13 cellular contexts compared by ENCODE assay signal in genomic region chr3:12955651-12956315, GRCh38.
DNase-seq lines count a peak whose midpoint lies in the region; ATAC-seq and TF ChIP-seq lines count a peak whose summit lies in the region.
"Had no signal": no experiment of that assay in that cellular context is flagged by ENCODE, and none has a peak within 500 bp of the region (broad histone marks: within the 10 kb centered on the region; RNA-seq: fewer than 3 reads in every experiment).

No MANE protein-coding gene starts in this region.

- DNase-seq in right atrium auricular region (ENCODE audit: low spot score), result no peak
- DNase-seq in HFFc6, result no peak
- DNase-seq in activated CD4-positive, alpha-beta T cell treated with anti-CD3 and anti-CD28 coated beads for 4 hours, result no peak
- DNase-seq in sciatic nerve (ENCODE audit: low spot score), result no peak
- DNase-seq: activated CD8-positive, alpha-beta memory T cell treated with anti-CD3 and anti-CD28 coated beads, Interleukin-2, amount 10 ng/mL, durations not matched to agents 7 days and 5 days; SIG-M5; stimulated activated CD4-positive, alpha-beta T cell treated with anti-CD3 and anti-CD28 coated beads, Interleukin-12 subunit alpha, Interleukin-12 subunit beta, amount 100 ng/mL, for 4 hours had no signal

- H3K9ac ChIP-seq in skeletal muscle tissue (ENCODE audit: low read depth in 1 of 3, low read length in 3 of 3), result peak overlapping the region; percentile 38 to 74 (median 72)

- H3K36me3 Mint-ChIP-seq in HFFc6 (ENCODE audit: low read depth), result no peaks in the 10 kb centered on the region

- no peak overlapping the region for H3K4me3 Mint-ChIP-seq in HFFc6
- H3K4me3 Mint-ChIP-seq: activated CD8-positive, alpha-beta memory T cell treated with anti-CD3 and anti-CD28 coated beads, Interleukin-2, amount 10 ng/mL, durations not matched to agents 7 days and 5 days had no signal

- H3K27ac ChIP-seq in C4-2B, result peak overlapping the region; percentile 32; the same call in 1 of the 2 replicates
- peak overlapping the region; percentile 3 for H3K27ac ChIP-seq in adipose tissue (ENCODE audit: low read depth, low read length)
- H3K27ac ChIP-seq in right atrium auricular region, result peak overlapping the region; percentile 78 to 84
- peak overlapping the region; percentile 69 for H3K27ac ChIP-seq in skeletal muscle tissue (ENCODE audit: low read depth, low read length)
- H3K27ac ChIP-seq: foreskin keratinocyte had no signal

- H3K9me3 ChIP-seq in right atrium auricular region (no peaks in the 10 kb centered on the region), skeletal muscle tissue (ENCODE audit: control insufficient read depth in 3 of 3, low read length in 3 of 3) (no peaks in the 10 kb centered on the region)

- H3K27me3 Mint-ChIP-seq in HFFc6 (ENCODE audit: insufficient read depth), result peaks cover 1% of the 10 kb centered on the region
- H3K27me3 Mint-ChIP-seq: activated CD8-positive, alpha-beta memory T cell treated with anti-CD3 and anti-CD28 coated beads, Interleukin-2, amount 10 ng/mL, durations not matched to agents 7 days and 5 days had no signal

- H3K9me3 Mint-ChIP-seq in HFFc6, result no peaks in the 10 kb centered on the region
- H3K9me3 Mint-ChIP-seq: nephron had no signal

- ATAC-seq in HG03442 (IDR thresholded peaks at IDR 0.05; ENCODE audit: unreplicated experiment) (no peak), sciatic nerve (no peak)

- intact Hi-C loops in sciatic nerve (cut with DNase I), result no loop called here

- 79 to 86% (median 84%) methylated on average over 14 of the region's 14 CpGs for WGBS in adipose tissue, 3 donors

- no peak overlapping the region for H3K4me3 ChIP-seq in right atrium auricular region
- H3K4me3 ChIP-seq in skeletal muscle tissue (ENCODE audit: low read length in 3 of 3), result peak overlapping the region in 2 of 3 donors; percentile 32 to 35

- H3K36me3 ChIP-seq in right atrium auricular region (no peaks in the 10 kb centered on the region), skeletal muscle tissue (ENCODE audit: control insufficient read depth in 3 of 3, insufficient read depth in 3 of 3, low read length in 3 of 3) (peaks cover 0 to 2% (median 0%) of the 10 kb centered on the region in 3 donors)

- H3K4me1 ChIP-seq in right atrium auricular region, result peaks cover 2 to 94% of the 10 kb centered on the region in 2 donors
- peaks cover 79 to 95% (median 87%) of the 10 kb centered on the region in 3 donors for H3K4me1 ChIP-seq in skeletal muscle tissue (ENCODE audit: control insufficient read depth in 3 of 3, insufficient read depth in 3 of 3, low read length in 3 of 3)
- H3K4me1 ChIP-seq: foreskin keratinocyte had no signal

- TF ChIP-seq CTCF in C4-2B (conservative IDR thresholded peaks at IDR 0.05) (no peak), right atrium auricular region (IDR thresholded peaks at IDR 0.05) (no peak), HFFc6 (IDR thresholded peaks at IDR 0.05) (no peak)

- no peak overlapping the region for H3K27ac Mint-ChIP-seq in HFFc6
- H3K27ac Mint-ChIP-seq: activated CD8-positive, alpha-beta memory T cell treated with anti-CD3 and anti-CD28 coated beads, Interleukin-2, amount 10 ng/mL, durations not matched to agents 7 days and 5 days had no signal

- H3K27me3 ChIP-seq in right atrium auricular region (no peaks in the 10 kb centered on the region), skeletal muscle tissue (ENCODE audit: control insufficient read depth in 3 of 3, insufficient read depth in 3 of 3, low read length in 3 of 3) (no peaks in the 10 kb centered on the region)
- H3K27me3 ChIP-seq: foreskin keratinocyte had no signal

- no peaks in the 10 kb centered on the region; the same call in 1 of the 2 replicates for H3K4me1 Mint-ChIP-seq in HFFc6 (ENCODE audit: low read depth)

Comparison
In these comparisons a context has a peak if more than half of its experiments do, and no peak if none do; other contexts are left out.
1. H3K27ac ChIP-seq: peak in every context shown above with its lines; median percentile 81 in right atrium auricular region; 69 in skeletal muscle tissue; 32 in C4-2B; 3 in adipose tissue.
2. H3K4me3 ChIP-seq: peak in skeletal muscle tissue (2 of 3); none in right atrium auricular region (0 of 2).